In genomic region chr1:194830387-194830786, GRCh38 we compare ENCODE assay signal across 13 cellular contexts.
A peak's percentile ranks its signal among the peaks of the same experiment; 100 is the strongest.
DNase-seq lines count a peak whose midpoint lies in the region; ATAC-seq and TF ChIP-seq lines count a peak whose summit lies in the region.
"Had no signal": no experiment of that assay in that cellular context is flagged by ENCODE, and none has a peak within 500 bp of the region (broad histone marks: within the 10 kb centered on the region; RNA-seq: fewer than 3 reads in every experiment).

No MANE protein-coding gene starts in this region.

- DNase-seq in GM12865 (ENCODE audit: low read depth) (peak; percentile 48), ureter (ENCODE audit: low spot score) (no peak), sigmoid colon (no peak), trophoblast cell (no peak)
- no peak for DNase-seq in naive thymus-derived CD4-positive, alpha-beta T cell
- DNase-seq: activated CD4-positive, CD25-positive, alpha-beta regulatory T cell treated with anti-CD3 and anti-CD28 coated beads, Interleukin-2, amount 50 U/mL, for 72 hours; NCI-H2171; uterus had no signal

- no peaks in the 10 kb centered on the region for H3K27me3 Mint-ChIP-seq in naive thymus-derived CD4-positive, alpha-beta T cell

- TF ChIP-seq CTCF in GM12865 (IDR thresholded peaks at IDR 0.05; ENCODE audit: insufficient read depth, low read depth, low read length, missing control alignments) (no peak), sigmoid colon (IDR thresholded peaks at IDR 0.05) (no peak)

- no peak overlapping the region for H3K27ac Mint-ChIP-seq in naive thymus-derived CD4-positive, alpha-beta T cell

- POLR2A ChIA-PET in naive thymus-derived CD4-positive, alpha-beta T cell (lab: Charles Lee) = no interaction called here

- no peak overlapping the region for H3K18ac ChIP-seq in trophoblast cell (ENCODE audit: low read length)

- no peak overlapping the region for H4K12ac ChIP-seq in trophoblast cell (ENCODE audit: low read depth, low read length)

- no peak for TF ChIP-seq POLR2A in sigmoid colon (IDR thresholded peaks at IDR 0.05)

- H3K9me3 Mint-ChIP-seq in naive thymus-derived CD4-positive, alpha-beta T cell = no peaks in the 10 kb centered on the region

- no peak overlapping the region for H3K23ac ChIP-seq in trophoblast cell (ENCODE audit: low read length)

- H3K4ac ChIP-seq in trophoblast cell (ENCODE audit: low read depth, low read length) = no peak overlapping the region

- no peaks in the 10 kb centered on the region for H3K4me1 ChIP-seq in naive thymus-derived CD4-positive, alpha-beta T cell (ENCODE audit: control insufficient read depth in 2 of 2, insufficient read depth in 2 of 2, low read length in 2 of 2)
- H3K4me1 ChIP-seq in sigmoid colon (no peaks in the 10 kb centered on the region), trophoblast cell (ENCODE audit: control insufficient read depth in 1 of 2, insufficient read depth in 2 of 2, low read length in 2 of 2) (no peaks in the 10 kb centered on the region)
- H3K4me1 ChIP-seq: uterus had no signal

- H3K4me3 Mint-ChIP-seq in naive thymus-derived CD4-positive, alpha-beta T cell = no peak overlapping the region

- no peak overlapping the region for H2AFZ ChIP-seq in trophoblast cell (ENCODE audit: insufficient read depth, low read length, poor library complexity)

- no peaks in the 10 kb centered on the region for H3K79me2 ChIP-seq in trophoblast cell (ENCODE audit: control insufficient read depth, insufficient read depth, low read length, poor library complexity)

- no peak overlapping the region for H2AK5ac ChIP-seq in trophoblast cell (ENCODE audit: low read length)

- H2BK12ac ChIP-seq in trophoblast cell (ENCODE audit: low read length) = no peak overlapping the region

- H2BK5ac ChIP-seq in trophoblast cell (ENCODE audit: low read depth, low read length, poor library complexity) = no peak overlapping the region

- H3K9ac ChIP-seq in trophoblast cell (ENCODE audit: low read length) = no peak overlapping the region

- no peak overlapping the region for H3K14ac ChIP-seq in trophoblast cell (ENCODE audit: low read length)

- no peak overlapping the region for H4K8ac ChIP-seq in trophoblast cell (ENCODE audit: low read depth, low read length)

- intact Hi-C loops in naive thymus-derived CD4-positive, alpha-beta T cell (cut with micrococcal nuclease) = no loop called here
- intact Hi-C loops in sigmoid colon (cut with DNase I) = no loop called here

- H3K79me1 ChIP-seq in trophoblast cell (ENCODE audit: low read length) = no peaks in the 10 kb centered on the region

- H3K4me3 ChIP-seq in GM12865 (ENCODE audit: low read depth, low read length) = no peak overlapping the region; the same call in 1 of the 2 replicates
- H3K4me3 ChIP-seq in naive thymus-derived CD4-positive, alpha-beta T cell (ENCODE audit: low read length) = no peak overlapping the region
- H3K4me3 ChIP-seq in sigmoid colon = no peak overlapping the region
- H3K4me3 ChIP-seq in trophoblast cell (ENCODE audit: low read depth, low read length) = no peak overlapping the region
- H3K4me3 ChIP-seq: K562, uterus had no signal

- ATAC-seq in GM19455 (IDR thresholded peaks at IDR 0.05; ENCODE audit: unreplicated experiment) = peak; percentile 83
- ATAC-seq in HG02870 (IDR thresholded peaks at IDR 0.05; ENCODE audit: unreplicated experiment) = peak; percentile 65
- peak; percentile 87 for ATAC-seq in HG03469 (IDR thresholded peaks at IDR 0.05; ENCODE audit: unreplicated experiment)
- no peak for ATAC-seq in naive thymus-derived CD4-positive, alpha-beta T cell
- ATAC-seq: K562 had no signal

- no peak overlapping the region for H3K27ac ChIP-seq in naive thymus-derived CD4-positive, alpha-beta T cell (ENCODE audit: low read depth, low read length)
- H3K27ac ChIP-seq in sigmoid colon (no peak overlapping the region), trophoblast cell (ENCODE audit: low read depth, low read length) (no peak overlapping the region)
- H3K27ac ChIP-seq: epithelial cell of prostate, uterus had no signal

- no peak overlapping the region for H4K91ac ChIP-seq in trophoblast cell (ENCODE audit: low read depth, low read length)

- CTCF ChIA-PET in naive thymus-derived CD4-positive, alpha-beta T cell (lab: Charles Lee) = interaction anchor here (0.7 kb wide), 1 partner anchor 137 kb away, joined by 4 read pairs; no protein-coding TSS in a partner anchor

- no peak overlapping the region for H2BK120ac ChIP-seq in trophoblast cell (ENCODE audit: insufficient read depth, low read length, poor library complexity)

- no peaks in the 10 kb centered on the region for H3K27me3 ChIP-seq in naive thymus-derived CD4-positive, alpha-beta T cell (ENCODE audit: control insufficient read depth in 2 of 2, insufficient read depth in 2 of 2, low read length in 2 of 2)
- H3K27me3 ChIP-seq in sigmoid colon (no peaks in the 10 kb centered on the region), trophoblast cell (ENCODE audit: insufficient read depth, low read length) (no peaks in the 10 kb centered on the region)
- H3K27me3 ChIP-seq: uterus had no signal

- no peaks in the 10 kb centered on the region for H3K9me3 ChIP-seq in naive thymus-derived CD4-positive, alpha-beta T cell (ENCODE audit: control insufficient read depth in 2 of 3, low read length in 3 of 3)
- H3K9me3 ChIP-seq in sigmoid colon = no peaks in the 10 kb centered on the region
- no peaks in the 10 kb centered on the region for H3K9me3 ChIP-seq in trophoblast cell (ENCODE audit: insufficient read depth, low read depth, low read length)
- H3K9me3 ChIP-seq: uterus had no signal

- H3K4me1 Mint-ChIP-seq in naive thymus-derived CD4-positive, alpha-beta T cell = no peaks in the 10 kb centered on the region

- no peak for TF ChIP-seq EP300 in sigmoid colon (IDR thresholded peaks at IDR 0.05)

- H3K36me3 Mint-ChIP-seq in naive thymus-derived CD4-positive, alpha-beta T cell = no peaks in the 10 kb centered on the region

- no peaks in the 10 kb centered on the region for H3K36me3 ChIP-seq in naive thymus-derived CD4-positive, alpha-beta T cell (ENCODE audit: control insufficient read depth in 2 of 3, insufficient read depth in 3 of 3, low read length in 3 of 3)
- H3K36me3 ChIP-seq in sigmoid colon (no peaks in the 10 kb centered on the region), trophoblast cell (ENCODE audit: control insufficient read depth in 1 of 2, insufficient read depth in 2 of 2, low read length in 2 of 2) (no peaks in the 10 kb centered on the region)
- H3K36me3 ChIP-seq: uterus had no signal

- H3K4me2 ChIP-seq in trophoblast cell (ENCODE audit: low read length) = no peak overlapping the region
